In the genomic region with DNA sequence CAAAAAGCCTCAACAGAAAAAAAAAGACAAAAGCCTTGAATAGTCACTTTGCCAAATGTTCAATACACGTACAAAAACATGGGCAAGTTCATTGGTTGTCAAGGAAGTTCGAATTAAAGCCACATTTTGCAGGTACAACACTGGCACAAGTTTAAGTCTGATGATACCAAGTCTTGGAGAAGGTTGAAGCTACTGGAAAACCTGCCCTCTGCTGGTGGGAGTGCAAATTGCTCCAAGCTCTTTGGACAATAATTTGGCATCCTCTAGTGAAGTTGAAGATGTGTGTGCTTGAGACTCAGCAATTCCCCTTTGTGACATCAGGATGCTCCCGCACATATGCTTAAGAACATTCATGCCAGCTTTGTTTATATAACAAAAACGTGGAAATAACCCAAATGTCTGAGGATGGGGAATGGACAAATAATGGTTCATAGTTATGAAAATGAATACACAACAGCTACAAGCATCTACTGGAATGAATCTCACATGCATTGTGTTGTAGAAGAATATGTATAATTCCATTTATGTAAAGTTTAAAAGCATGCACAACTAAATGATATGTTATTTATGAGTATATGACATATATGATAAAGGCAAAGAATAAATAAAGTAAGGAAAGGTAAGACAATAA, we compare ENCODE assay signal across 8 cellular contexts.
DNase-seq lines count a peak whose midpoint lies in the region; ATAC-seq, FAIRE-seq and TF ChIP-seq lines count a peak whose summit lies in the region.

No MANE protein-coding gene starts in this region.

- no peaks in the 10 kb centered on the region for H3K36me3 Mint-ChIP-seq in chondrocyte (ENCODE audit: low read depth)
- H3K36me3 Mint-ChIP-seq in memory B cell = no peaks in the 10 kb centered on the region
- H3K36me3 Mint-ChIP-seq in stimulated activated naive B cell treated with anti-CD40 and anti-IgM and Interleukin-4, amounts not matched to agents 10 μg/mL and 1 μg/mL and 100 μg/mL, for 72 hours = no peaks in the 10 kb centered on the region

- H3K9me3 ChIP-seq in A549 (no peaks in the 10 kb centered on the region), MG63 (no peaks in the 10 kb centered on the region)

- DNase-seq in A549 (ENCODE audit: low read depth in 1 of 2, low spot score in 1 of 2) (peak; percentile 3 to 49), MG63 (peak; percentile 28), chondrocyte (ENCODE audit: low spot score) (no peak), memory B cell (ENCODE audit: low spot score in 2 of 2) (peak; percentile 36 to 53)
- DNase-seq in stimulated activated naive B cell treated with anti-CD40 and anti-IgM and Interleukin-4, amounts not matched to agents 10 μg/mL and 1 μg/mL and 100 μg/mL, for 72 hours = peak; percentile 12

- H3K4me1 ChIP-seq in A549 = no peaks in the 10 kb centered on the region

- WGBS in A549 (ENCODE audit: missing lambda C conversion rate) = 2% methylated on average over 4 of the region's 4 CpGs

- no peak overlapping the region for H3K4me3 Mint-ChIP-seq in chondrocyte (ENCODE audit: unreplicated experiment)
- H3K4me3 Mint-ChIP-seq in memory B cell = no peak overlapping the region
- H3K4me3 Mint-ChIP-seq in stimulated activated naive B cell treated with anti-CD40 and anti-IgM and Interleukin-4, amounts not matched to agents 10 μg/mL and 1 μg/mL and 100 μg/mL, for 72 hours = no peak overlapping the region

- no peaks in the 10 kb centered on the region for H3K36me3 ChIP-seq in MG63

- H3K27ac ChIP-seq in A549 = no peak overlapping the region

- H3K4me1 Mint-ChIP-seq in chondrocyte (ENCODE audit: low read depth) (no peaks in the 10 kb centered on the region), memory B cell (no peaks in the 10 kb centered on the region)
- no peaks in the 10 kb centered on the region for H3K4me1 Mint-ChIP-seq in stimulated activated naive B cell treated with anti-CD40 and anti-IgM and Interleukin-4, amounts not matched to agents 10 μg/mL and 1 μg/mL and 100 μg/mL, for 72 hours

- POLR2A ChIA-PET in A549 (lab: Yijun Ruan, JAX) = no interaction called here

- H3K27me3 ChIP-seq in MG63 = no peaks in the 10 kb centered on the region; the same call in 1 of the 2 replicates

- ATAC-seq in A549 (peak in 1 of 2 experiments; percentile 69; a peak in 3 of 6 replicates), memory B cell (ENCODE audit: low read depth) (no peak), GM19452 (IDR thresholded peaks at IDR 0.05; ENCODE audit: unreplicated experiment) (no peak)
- ATAC-seq in stimulated activated naive B cell treated with anti-CD40 and anti-IgM and Interleukin-4, amounts not matched to agents 10 μg/mL and 1 μg/mL and 100 μg/mL, for 72 hours (replicated peaks) = peak in 1 of 2 donors; percentile 50

- FAIRE-seq in A549 (lab: Jason Lieb, UNC) = peak; percentile 88

- peaks cover 9% of the 10 kb centered on the region for H3K27me3 Mint-ChIP-seq in chondrocyte (ENCODE audit: low read depth)
- peaks cover 6% of the 10 kb centered on the region for H3K27me3 Mint-ChIP-seq in memory B cell
- H3K27me3 Mint-ChIP-seq in stimulated activated naive B cell treated with anti-CD40 and anti-IgM and Interleukin-4, amounts not matched to agents 10 μg/mL and 1 μg/mL and 100 μg/mL, for 72 hours = peaks cover 13% of the 10 kb centered on the region in 2 donors

- CTCF ChIA-PET in A549 (lab: Yijun Ruan, JAX) = interaction anchor here (0.6 to 2.8 kb wide), 16 partner anchors 9 to 587 kb away, joined by 3 to 12 read pairs (median 3); no protein-coding TSS in a partner anchor

- TF ChIP-seq EP300 in A549 (IDR thresholded peaks at IDR 0.05) = no peak

- no peak overlapping the region for H3K27ac Mint-ChIP-seq in chondrocyte (ENCODE audit: unreplicated experiment)
- H3K27ac Mint-ChIP-seq in memory B cell = no peak overlapping the region
- H3K27ac Mint-ChIP-seq in stimulated activated naive B cell treated with anti-CD40 and anti-IgM and Interleukin-4, amounts not matched to agents 10 μg/mL and 1 μg/mL and 100 μg/mL, for 72 hours = no peak overlapping the region

- peak; percentile 39 to 56; a peak in 4 of 5 replicates for TF ChIP-seq RAD21 in A549 (conservative IDR thresholded peaks at IDR 0.05 in 1 of 2, IDR thresholded peaks at IDR 0.05 in 1 of 2)

- H3K9me3 Mint-ChIP-seq in chondrocyte (ENCODE audit: low read depth) = peaks cover 3% of the 10 kb centered on the region
- H3K9me3 Mint-ChIP-seq in memory B cell = no peaks in the 10 kb centered on the region
- H3K9me3 Mint-ChIP-seq in stimulated activated naive B cell treated with anti-CD40 and anti-IgM and Interleukin-4, amounts not matched to agents 10 μg/mL and 1 μg/mL and 100 μg/mL, for 72 hours = no peaks in the 10 kb centered on the region

- no peak for TF ChIP-seq POLR2A in A549 (IDR thresholded peaks at IDR 0.05; ENCODE audit: low read length)

- peak; percentile 63 for TF ChIP-seq CTCF in A549 (IDR thresholded peaks at IDR 0.05)
- peak; percentile 89 for TF ChIP-seq CTCF in GM12872 (IDR thresholded peaks at IDR 0.05; ENCODE audit: insufficient read depth, low read depth, low read length)
- peak; percentile 58 for TF ChIP-seq CTCF in WI38 (IDR thresholded peaks at IDR 0.05; ENCODE audit: low read depth, low read length)
- TF ChIP-seq CTCF in chondrocyte (IDR thresholded peaks at IDR 0.05) = peak; percentile 81

- no peak overlapping the region for H3K4me2 ChIP-seq in A549

- H3K4me3 ChIP-seq in A549 (no peak overlapping the region), MG63 (no peak overlapping the region), WI38 (ENCODE audit: low read depth, low read length) (no peak overlapping the region)

TF ChIP-seq in A549, 52 proteins besides CTCF, POLR2A, EP300 and RAD21:
- TF ChIP-seq, protein P1, sequence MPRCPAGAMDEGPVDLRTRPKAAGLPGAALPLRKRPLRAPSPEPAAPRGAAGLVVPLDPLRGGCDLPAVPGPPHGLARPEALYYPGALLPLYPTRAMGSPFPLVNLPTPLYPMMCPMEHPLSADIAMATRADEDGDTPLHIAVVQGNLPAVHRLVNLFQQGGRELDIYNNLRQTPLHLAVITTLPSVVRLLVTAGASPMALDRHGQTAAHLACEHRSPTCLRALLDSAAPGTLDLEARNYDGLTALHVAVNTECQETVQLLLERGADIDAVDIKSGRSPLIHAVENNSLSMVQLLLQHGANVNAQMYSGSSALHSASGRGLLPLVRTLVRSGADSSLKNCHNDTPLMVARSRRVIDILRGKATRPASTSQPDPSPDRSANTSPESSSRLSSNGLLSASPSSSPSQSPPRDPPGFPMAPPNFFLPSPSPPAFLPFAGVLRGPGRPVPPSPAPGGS (IDR thresholded peaks at IDR 0.05) = no peak
- peak; percentile 66 for TF ChIP-seq SMC3 (IDR thresholded peaks at IDR 0.05)
